In genomic region chr6:113488812-113489685, GRCh38 we compare ENCODE assay signal across 1 cellular context.
TF ChIP-seq lines count a peak whose summit lies in the region.

No MANE protein-coding gene starts in this region.

TF ChIP-seq in HepG2, 621 proteins besides CTCF, POLR2A, EP300 and RAD21 (continued from another document):
- TF ChIP-seq GABPA (IDR thresholded peaks at IDR 0.05; ENCODE audit: low read depth, low read length) (no peak), GABPA (CRISPR knock-in tag; IDR thresholded peaks at IDR 0.05; ENCODE audit: low read depth) (no peak), ZNF749 (CRISPR knock-in tag; IDR thresholded peaks at IDR 0.05; ENCODE audit: borderline replicate concordance) (no peak), ZNF17 (CRISPR knock-in tag; IDR thresholded peaks at IDR 0.05) (no peak)
TF ChIP-seq in HepG2: peak in this region for 0.
